20 cellular contexts compared by ENCODE assay signal in genomic region chr7:98647326-98647725, GRCh38. TPM values are rescaled to one million over a fixed set of nuclear protein-coding genes. Genes with fewer than 3 reads are reported as not detected.
DNase-seq lines count a peak whose midpoint lies in the region; ATAC-seq, FAIRE-seq and TF ChIP-seq lines count a peak whose summit lies in the region.
"Had no signal": no experiment of that assay in that cellular context is flagged by ENCODE, and none has a peak within 500 bp of the region (broad histone marks: within the 10 kb centered on the region; RNA-seq: fewer than 3 reads in every experiment).

No MANE protein-coding gene starts in this region.

- no peak for TF ChIP-seq CTCF in H9 (conservative IDR thresholded peaks at IDR 0.05)

- H2BK120ac ChIP-seq in H9 (ENCODE audit: low read depth, low read length, poor library complexity, severe bottlenecking), result no peak overlapping the region

- H2AFZ ChIP-seq in H9 (ENCODE audit: low read length), result no peak overlapping the region

- H4K8ac ChIP-seq in H9 (replicated peaks; ENCODE audit: insufficient read length, low read depth, low read length), result no peak overlapping the region

- H3K23me2 ChIP-seq in H9 (ENCODE audit: insufficient read length, low read depth, low read length, poor library complexity, severe bottlenecking), result no peaks in the 10 kb centered on the region

- H3K27me3 Mint-ChIP-seq in H9 (ENCODE audit: low read depth), result peaks cover 11% of the 10 kb centered on the region

- no peaks in the 10 kb centered on the region; a peak in 1 of 7 replicates for H3K36me3 Mint-ChIP-seq in H9 (ENCODE audit: insufficient read depth in 1 of 3, low read depth in 3 of 3)
- H3K36me3 Mint-ChIP-seq: CD8-positive, alpha-beta T cell had no signal

- H3T11ph ChIP-seq in H9 (ENCODE audit: low read length), result no peak overlapping the region

- H3K4me2 ChIP-seq in H9 (ENCODE audit: insufficient read depth, insufficient read length, low read length), result no peak overlapping the region
- H3K4me2 ChIP-seq: A549 had no signal

- no peak overlapping the region for H2AK5ac ChIP-seq in H9 (ENCODE audit: insufficient read length, low read length)

- no peak overlapping the region for H3K9ac ChIP-seq in H9 (ENCODE audit: extremely low read depth, insufficient read length, low read length)

- H2BK5ac ChIP-seq in H9 (ENCODE audit: insufficient read length, low read length), result no peak overlapping the region

- peaks cover 4 to 8% of the 10 kb centered on the region in 2 experiments; a peak in 2 of 4 replicates for H3K4me1 Mint-ChIP-seq in H9

- no peak overlapping the region for H2BK12ac ChIP-seq in H9 (ENCODE audit: insufficient read length, low read depth, low read length)

- no peak overlapping the region for H3K27ac ChIP-seq in H9 (ENCODE audit: insufficient read length, low read depth, low read length)
- H3K27ac ChIP-seq: A549, C4-2B had no signal

- peak; percentile 79 for FAIRE-seq in urothelium cell line (lab: Jason Lieb, UNC)
- FAIRE-seq: A549, D721Med, GM12892, GM19239, H54, K562 had no signal

- H3K9me3 Mint-ChIP-seq in H9, result peaks cover 2 to 4% of the 10 kb centered on the region in 2 experiments; a peak in 2 of 5 replicates

- WGBS in H9 (ENCODE audit: extremely low coverage, insufficient read length, low lambda C conversion rate), result no CpG with 5 or more reads among the region's 4 CpGs

- no peak overlapping the region for H2BK20ac ChIP-seq in H9 (ENCODE audit: low read depth, low read length, poor library complexity, severe bottlenecking)

- no peaks in the 10 kb centered on the region for H3K79me2 ChIP-seq in H9 (ENCODE audit: insufficient read depth, low read length)

- H4K20me1 ChIP-seq in H9 (ENCODE audit: control insufficient read depth, insufficient read depth, insufficient read length), result no peaks in the 10 kb centered on the region

- no peak overlapping the region for H3K27ac Mint-ChIP-seq in H9
- H3K27ac Mint-ChIP-seq: CD8-positive, alpha-beta T cell had no signal

- DNase-seq in NCI-H345 (lab: John Stamatoyannopoulos, UW) (peak; percentile 17), NCI-H345 treated with DMSO at 0.1 percent for 48 hours (lab: John Stamatoyannopoulos, UW; ENCODE audit: unreplicated experiment) (no peak), H9 (no peak), NCI-H69 (lab: John Stamatoyannopoulos, UW) (peak; percentile 68), urothelium cell line (ENCODE audit: low spot score) (peak; percentile 76), NAMALWA (ENCODE audit: low spot score) (no peak)
- DNase-seq: BE2C; CD8-positive, alpha-beta T cell; COR-L47; DMS53; EL; GDM1 had no signal

- no peak overlapping the region for H4K5ac ChIP-seq in H9 (ENCODE audit: insufficient read length, low read depth, low read length)

- H3K27me3 ChIP-seq in H9 (ENCODE audit: insufficient read depth, low read length), result no peaks in the 10 kb centered on the region
- H3K27me3 ChIP-seq: BE2C had no signal

- H3K23ac ChIP-seq in H9 (ENCODE audit: insufficient read length, low read depth, low read length), result no peak overlapping the region

- no peak overlapping the region for H4K91ac ChIP-seq in H9 (ENCODE audit: insufficient read length, low read depth, low read length)

- H3K56ac ChIP-seq in H9 (ENCODE audit: insufficient read length, low read depth, low read length), result no peak overlapping the region

- 0 out of 2 replicates have a peak overlapping the region, but pooled peaks have one; percentile 44 for H3K14ac ChIP-seq in H9 (ENCODE audit: insufficient read depth, low read length)

- no peak overlapping the region for H3K4me3 Mint-ChIP-seq in H9
- H3K4me3 Mint-ChIP-seq: CD8-positive, alpha-beta T cell had no signal

- H3K79me1 ChIP-seq in H9 (ENCODE audit: insufficient read depth, low read depth, low read length, poor library complexity, severe bottlenecking), result no peaks in the 10 kb centered on the region

- H3K18ac ChIP-seq in H9 (ENCODE audit: insufficient read length, low read depth, low read length), result no peak overlapping the region

- no peaks in the 10 kb centered on the region for H3K4me1 ChIP-seq in H9 (ENCODE audit: insufficient read depth, low read length)
- H3K4me1 ChIP-seq: A549, BE2C had no signal

- H2BK15ac ChIP-seq in H9 (ENCODE audit: low read depth, low read length), result no peak overlapping the region

- H3K4ac ChIP-seq in H9 (ENCODE audit: low read depth, low read length), result no peak overlapping the region

- H3K9me3 ChIP-seq in H9 (ENCODE audit: control insufficient read depth, low read depth, low read length), result no peaks in the 10 kb centered on the region
- H3K9me3 ChIP-seq: BE2C had no signal

- ATAC-seq in GM18502 (IDR thresholded peaks at IDR 0.05; ENCODE audit: poor library complexity, unreplicated experiment), result no peak
- ATAC-seq: A549; CD8-positive, alpha-beta T cell; K562 had no signal

RNA-seq across cellular contexts. Expression of gene NPTX2, which starts 30.2 kb away (rescaled TPM):
- 8.1 and 8.4 TPM in 2 replicates for total RNA-seq in H9 (2021)
- total RNA-seq: CD8-positive, alpha-beta T cell had no signal

Comparison
In these comparisons a context has a peak if more than half of its experiments do, and no peak if none do; other contexts are left out.
1. DNase-seq: peak in NCI-H345 (single experiment), NCI-H69 (single experiment) and urothelium cell line (single experiment); none in NCI-H345 treated with DMSO at 0.1 percent for 48 hours (single experiment), H9 (single experiment) and NAMALWA (single experiment).